In genomic region chr6:34317172-34317477, GRCh38 we compare ENCODE assay signal across 14 cellular contexts.
DNase-seq lines count a peak whose midpoint lies in the region; ATAC-seq and TF ChIP-seq lines count a peak whose summit lies in the region.
"Had no signal": no experiment of that assay in that cellular context is flagged by ENCODE, and none has a peak within 500 bp of the region (broad histone marks: within the 10 kb centered on the region; RNA-seq: fewer than 3 reads in every experiment).

No MANE protein-coding gene starts in this region.

- no peaks in the 10 kb centered on the region for H3K9me3 Mint-ChIP-seq in CD4-positive, alpha-beta memory T cell

- no peaks in the 10 kb centered on the region for H3K27me3 Mint-ChIP-seq in CD4-positive, alpha-beta memory T cell

- no peaks in the 10 kb centered on the region for H3K27me3 ChIP-seq in CD4-positive, alpha-beta memory T cell (ENCODE audit: insufficient read depth, low read length)
- no peaks in the 10 kb centered on the region for H3K27me3 ChIP-seq in H7 (ENCODE audit: control insufficient read depth, insufficient read depth, low read length)
- no peaks in the 10 kb centered on the region for H3K27me3 ChIP-seq in adipocyte (replicated peaks; ENCODE audit: control insufficient read depth, insufficient read depth, low read length)
- H3K27me3 ChIP-seq in neutrophil, result no peaks in the 10 kb centered on the region
- H3K27me3 ChIP-seq: adrenal gland had no signal

- peak overlapping the region; percentile 5 for H3K9ac ChIP-seq in adipocyte (ENCODE audit: low read length)

- no peak overlapping the region for H3K4me3 ChIP-seq in CD4-positive, alpha-beta memory T cell (ENCODE audit: low read length in 2 of 2)
- H3K4me3 ChIP-seq in H7 (ENCODE audit: insufficient read depth, low read depth, low read length) (no peak overlapping the region), adipocyte (ENCODE audit: low read length) (no peak overlapping the region), neutrophil (ENCODE audit: low read depth in 1 of 2, low read length in 1 of 2) (no peak overlapping the region)
- H3K4me3 ChIP-seq: adrenal gland had no signal

- POLR2A ChIA-PET in CD4-positive, alpha-beta memory T cell (lab: Charles Lee; ENCODE audit: partially characterized antibody), result no interaction called here

- intact Hi-C loops in CD4-positive, alpha-beta memory T cell (cut with micrococcal nuclease), result loop anchor here (5.0 kb wide), 1 partner anchor 70 kb away; the partner anchor contains the start of gene SMIM29

- CTCF ChIA-PET in CD4-positive, alpha-beta memory T cell (lab: Charles Lee; ENCODE audit: partially characterized antibody), result interaction anchor here (0.6 kb wide), 1 partner anchor 98 kb away, joined by 3 read pairs; no protein-coding TSS in a partner anchor

- peaks cover 28 to 51% (median 44%) of the 10 kb centered on the region in 4 donors for H3K4me1 Mint-ChIP-seq in CD4-positive, alpha-beta memory T cell

- H3K27ac ChIP-seq in CD4-positive, alpha-beta memory T cell (ENCODE audit: low read depth, low read length), result no peak overlapping the region
- H3K27ac ChIP-seq in neutrophil, result peak overlapping the region; percentile 92
- H3K27ac ChIP-seq: epithelial cell of prostate had no signal

- no peaks in the 10 kb centered on the region for H3K9me3 ChIP-seq in CD4-positive, alpha-beta memory T cell (ENCODE audit: control insufficient read depth in 1 of 2, low read length in 2 of 2)
- H3K9me3 ChIP-seq in adipocyte (ENCODE audit: control insufficient read depth, low read length), result no peaks in the 10 kb centered on the region
- no peaks in the 10 kb centered on the region for H3K9me3 ChIP-seq in neutrophil
- H3K9me3 ChIP-seq: adrenal gland had no signal

- no peaks in the 10 kb centered on the region for H3K36me3 ChIP-seq in CD4-positive, alpha-beta memory T cell (ENCODE audit: insufficient read depth, low read length)
- H3K36me3 ChIP-seq in H7 (replicated peaks; ENCODE audit: control insufficient read depth, insufficient read depth, low read length) (no peaks in the 10 kb centered on the region), adipocyte (ENCODE audit: control insufficient read depth, insufficient read depth, low read length, severe bottlenecking) (no peaks in the 10 kb centered on the region), neutrophil (no peaks in the 10 kb centered on the region)
- H3K36me3 ChIP-seq: adrenal gland had no signal

- H3K27ac Mint-ChIP-seq in CD4-positive, alpha-beta memory T cell, result peak overlapping the region in 6 of 7 donors; percentile 19 to 96 (median 62)

- DNase-seq in CD4-positive, alpha-beta memory T cell, result no peak
- DNase-seq in H7, result peak; percentile 11
- DNase-seq in adipocyte (ENCODE audit: low read depth), result no peak
- no peak for DNase-seq in SW 1271 (lab: John Stamatoyannopoulos, UW)
- no peak for DNase-seq in NCI-H82 treated with DMSO at 0.1 percent for 48 hours (lab: John Stamatoyannopoulos, UW; ENCODE audit: unreplicated experiment)
- DNase-seq: adrenal gland; kidney; NCI-H187 treated with DMSO at 0.1 percent for 48 hours; SIG-M5; stimulated activated CD4-positive, alpha-beta T cell treated with anti-CD3 and anti-CD28 coated beads, Interleukin-1b, Interleukin-23, amount 100 ng/mL, for 48 hours had no signal

- ATAC-seq in GM21723 (IDR thresholded peaks at IDR 0.05; ENCODE audit: unreplicated experiment) (no peak), GM21529 (IDR thresholded peaks at IDR 0.05; ENCODE audit: unreplicated experiment) (no peak)

- H3K36me3 Mint-ChIP-seq in CD4-positive, alpha-beta memory T cell, result peaks cover 3 to 10% of the 10 kb centered on the region in 2 donors

- TF ChIP-seq CTCF in neutrophil (IDR thresholded peaks at IDR 0.05), result no peak

- no peak overlapping the region for H3K4me3 Mint-ChIP-seq in CD4-positive, alpha-beta memory T cell

- peaks cover 35% of the 10 kb centered on the region for H3K4me1 ChIP-seq in CD4-positive, alpha-beta memory T cell (ENCODE audit: insufficient read depth, low read length)
- H3K4me1 ChIP-seq in adipocyte (ENCODE audit: control insufficient read depth, insufficient read depth, low read length) (peaks cover 14% of the 10 kb centered on the region), neutrophil (ENCODE audit: control insufficient read depth in 1 of 2, insufficient read depth in 1 of 2, low read depth in 1 of 2, low read length in 1 of 2) (peaks cover 19 to 40% of the 10 kb centered on the region in 2 experiments)
